ENCODE assay signal across 1 cellular context in the genomic region with DNA sequence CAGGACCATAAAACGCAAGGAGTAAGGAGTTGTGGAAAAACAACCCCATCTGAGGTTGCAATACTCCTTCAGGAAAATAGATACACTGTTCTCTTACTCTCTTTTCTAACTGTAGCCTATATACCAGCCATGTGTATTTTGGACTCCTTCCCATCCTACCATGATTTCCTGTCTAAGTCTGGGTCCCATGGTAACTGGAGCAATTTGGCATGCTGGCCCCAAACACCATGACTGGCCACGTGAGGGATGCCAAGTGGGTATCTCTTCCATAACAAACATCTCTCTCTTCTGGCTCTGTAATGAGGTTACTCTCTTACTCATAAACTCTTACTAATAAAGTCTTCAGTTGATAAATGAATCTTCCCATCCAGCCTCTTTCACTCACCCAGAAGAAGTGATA.
TF ChIP-seq lines count a peak whose summit lies in the region.

No MANE protein-coding gene starts in this region.

TF ChIP-seq in HepG2, 621 proteins besides CTCF, POLR2A, EP300 and RAD21 (continued from another document):
- TF ChIP-seq, protein P1, sequence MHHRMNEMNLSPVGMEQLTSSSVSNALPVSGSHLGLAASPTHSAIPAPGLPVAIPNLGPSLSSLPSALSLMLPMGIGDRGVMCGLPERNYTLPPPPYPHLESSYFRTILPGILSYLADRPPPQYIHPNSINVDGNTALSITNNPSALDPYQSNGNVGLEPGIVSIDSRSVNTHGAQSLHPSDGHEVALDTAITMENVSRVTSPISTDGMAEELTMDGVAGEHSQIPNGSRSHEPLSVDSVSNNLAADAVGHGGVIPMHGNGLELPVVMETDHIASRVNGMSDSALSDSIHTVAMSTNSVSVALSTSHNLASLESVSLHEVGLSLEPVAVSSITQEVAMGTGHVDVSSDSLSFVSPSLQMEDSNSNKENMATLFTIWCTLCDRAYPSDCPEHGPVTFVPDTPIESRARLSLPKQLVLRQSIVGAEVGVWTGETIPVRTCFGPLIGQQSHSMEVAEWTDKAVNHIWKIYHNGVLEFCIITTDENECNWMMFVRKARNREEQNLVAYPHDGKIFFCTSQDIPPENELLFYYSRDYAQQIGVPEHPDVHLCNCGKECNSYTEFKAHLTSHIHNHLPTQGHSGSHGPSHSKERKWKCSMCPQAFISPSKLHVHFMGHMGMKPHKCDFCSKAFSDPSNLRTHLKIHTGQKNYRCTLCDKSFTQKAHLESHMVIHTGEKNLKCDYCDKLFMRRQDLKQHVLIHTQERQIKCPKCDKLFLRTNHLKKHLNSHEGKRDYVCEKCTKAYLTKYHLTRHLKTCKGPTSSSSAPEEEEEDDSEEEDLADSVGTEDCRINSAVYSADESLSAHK (CRISPR knock-in tag; IDR thresholded peaks at IDR 0.05; ENCODE audit: borderline replicate concordance) = no peak
- TF ChIP-seq SMYD3 (CRISPR knock-in tag; IDR thresholded peaks at IDR 0.05) = no peak
- no peak for TF ChIP-seq ZNF235 (CRISPR knock-in tag; IDR thresholded peaks at IDR 0.05; ENCODE audit: borderline replicate concordance)
- no peak for TF ChIP-seq ZBTB3 (CRISPR knock-in tag; IDR thresholded peaks at IDR 0.05; ENCODE audit: borderline replicate concordance, low read depth)
- TF ChIP-seq SP1 (IDR thresholded peaks at IDR 0.05) = no peak
- no peak for TF ChIP-seq SP1 (CRISPR knock-in tag; IDR thresholded peaks at IDR 0.05)
- TF ChIP-seq, protein P2, sequence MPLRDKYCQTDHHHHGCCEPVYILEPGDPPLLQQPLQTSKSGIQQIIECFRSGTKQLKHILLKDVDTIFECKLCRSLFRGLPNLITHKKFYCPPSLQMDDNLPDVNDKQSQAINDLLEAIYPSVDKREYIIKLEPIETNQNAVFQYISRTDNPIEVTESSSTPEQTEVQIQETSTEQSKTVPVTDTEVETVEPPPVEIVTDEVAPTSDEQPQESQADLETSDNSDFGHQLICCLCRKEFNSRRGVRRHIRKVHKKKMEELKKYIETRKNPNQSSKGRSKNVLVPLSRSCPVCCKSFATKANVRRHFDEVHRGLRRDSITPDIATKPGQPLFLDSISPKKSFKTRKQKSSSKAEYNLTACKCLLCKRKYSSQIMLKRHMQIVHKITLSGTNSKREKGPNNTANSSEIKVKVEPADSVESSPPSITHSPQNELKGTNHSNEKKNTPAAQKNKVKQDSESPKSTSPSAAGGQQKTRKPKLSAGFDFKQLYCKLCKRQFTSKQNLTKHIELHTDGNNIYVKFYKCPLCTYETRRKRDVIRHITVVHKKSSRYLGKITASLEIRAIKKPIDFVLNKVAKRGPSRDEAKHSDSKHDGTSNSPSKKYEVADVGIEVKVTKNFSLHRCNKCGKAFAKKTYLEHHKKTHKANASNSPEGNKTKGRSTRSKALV (CRISPR knock-in tag; IDR thresholded peaks at IDR 0.05) = no peak
- TF ChIP-seq PHF5A (CRISPR knock-in tag; IDR thresholded peaks at IDR 0.05; ENCODE audit: low read depth, unreplicated experiment) = no peak
- TF ChIP-seq NFYB (CRISPR knock-in tag; IDR thresholded peaks at IDR 0.05) = no peak
- TF ChIP-seq, protein P3, sequence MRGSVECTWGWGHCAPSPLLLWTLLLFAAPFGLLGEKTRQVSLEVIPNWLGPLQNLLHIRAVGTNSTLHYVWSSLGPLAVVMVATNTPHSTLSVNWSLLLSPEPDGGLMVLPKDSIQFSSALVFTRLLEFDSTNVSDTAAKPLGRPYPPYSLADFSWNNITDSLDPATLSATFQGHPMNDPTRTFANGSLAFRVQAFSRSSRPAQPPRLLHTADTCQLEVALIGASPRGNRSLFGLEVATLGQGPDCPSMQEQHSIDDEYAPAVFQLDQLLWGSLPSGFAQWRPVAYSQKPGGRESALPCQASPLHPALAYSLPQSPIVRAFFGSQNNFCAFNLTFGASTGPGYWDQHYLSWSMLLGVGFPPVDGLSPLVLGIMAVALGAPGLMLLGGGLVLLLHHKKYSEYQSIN (CRISPR knock-in tag; IDR thresholded peaks at IDR 0.05; ENCODE audit: borderline replicate concordance) = no peak
- TF ChIP-seq, protein P4, sequence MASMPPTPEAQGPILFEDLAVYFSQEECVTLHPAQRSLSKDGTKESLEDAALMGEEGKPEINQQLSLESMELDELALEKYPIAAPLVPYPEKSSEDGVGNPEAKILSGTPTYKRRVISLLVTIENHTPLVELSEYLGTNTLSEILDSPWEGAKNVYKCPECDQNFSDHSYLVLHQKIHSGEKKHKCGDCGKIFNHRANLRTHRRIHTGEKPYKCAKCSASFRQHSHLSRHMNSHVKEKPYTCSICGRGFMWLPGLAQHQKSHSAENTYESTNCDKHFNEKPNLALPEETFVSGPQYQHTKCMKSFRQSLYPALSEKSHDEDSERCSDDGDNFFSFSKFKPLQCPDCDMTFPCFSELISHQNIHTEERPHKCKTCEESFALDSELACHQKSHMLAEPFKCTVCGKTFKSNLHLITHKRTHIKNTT (CRISPR knock-in tag; IDR thresholded peaks at IDR 0.05) = no peak
- no peak for TF ChIP-seq ZNF713 (CRISPR knock-in tag; IDR thresholded peaks at IDR 0.05)
- no peak for TF ChIP-seq ZNF496 (CRISPR knock-in tag; IDR thresholded peaks at IDR 0.05; ENCODE audit: insufficient replicate concordance)
- TF ChIP-seq ZNF12 (CRISPR knock-in tag; IDR thresholded peaks at IDR 0.05) = no peak
